ENCODE assay signal across 8 cellular contexts in the genomic region with DNA sequence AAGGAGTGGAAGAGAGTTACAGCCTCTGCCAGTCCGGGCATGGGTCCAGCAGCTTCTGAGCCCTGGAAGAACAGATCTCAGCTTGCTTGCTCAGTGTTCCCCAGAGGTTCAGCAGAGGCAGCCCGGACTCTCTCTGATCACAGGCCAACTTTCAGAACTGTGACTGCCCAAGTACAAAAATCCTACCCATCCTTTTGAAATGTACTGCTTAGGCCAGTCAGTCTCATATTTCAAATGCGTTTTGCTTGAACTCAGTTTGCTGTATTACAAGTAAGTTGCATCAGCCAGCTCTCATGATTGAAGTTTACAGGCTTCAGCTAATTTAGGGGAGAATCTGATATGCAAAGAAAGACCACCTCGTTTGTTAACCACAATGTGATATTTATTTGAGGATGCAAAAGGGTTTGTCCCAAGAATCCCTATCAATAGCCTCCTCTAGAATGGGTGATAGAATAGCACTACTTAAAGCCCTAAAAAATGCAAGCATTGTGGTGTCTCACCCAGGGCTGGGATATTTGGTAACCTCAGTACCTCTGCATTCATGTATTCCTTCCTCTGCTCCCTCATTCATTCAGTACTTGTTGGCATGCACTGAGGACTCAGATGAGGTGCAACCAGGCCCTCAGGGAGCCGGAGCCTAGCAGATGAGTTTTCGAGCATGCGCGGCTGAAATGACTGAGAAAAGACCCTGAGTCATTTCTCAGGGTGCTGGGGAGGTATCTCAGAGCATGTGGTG. TPM values are rescaled to one million over a fixed set of nuclear protein-coding genes. Genes with fewer than 3 reads are reported as not detected.
DNase-seq lines count a peak whose midpoint lies in the region; ATAC-seq, FAIRE-seq and TF ChIP-seq lines count a peak whose summit lies in the region.

No MANE protein-coding gene starts in this region.

- H3K9me3 Mint-ChIP-seq in brain, result no peaks in the 10 kb centered on the region
- H3K9me3 Mint-ChIP-seq in mesothelial cell of epicardium, result no peaks in the 10 kb centered on the region

- in situ Hi-C loops in G401 (cut with HindIII; ENCODE audit: low sequenced_read_pairs), result no loop called here

- ATAC-seq in GM21447 (IDR thresholded peaks at IDR 0.05; ENCODE audit: unreplicated experiment) (no peak), HG02884 (IDR thresholded peaks at IDR 0.05; ENCODE audit: unreplicated experiment) (no peak), GM21737 (IDR thresholded peaks at IDR 0.05; ENCODE audit: unreplicated experiment) (no peak)

- DNase-seq in G401 (ENCODE audit: low spot score), result peak; percentile 40
- peak; percentile 94 for DNase-seq in NCI-H2107 (lab: John Stamatoyannopoulos, UW)
- no peak for DNase-seq in mesothelial cell of epicardium (ENCODE audit: low spot score in 2 of 2, unreplicated experiment in 2 of 2)
- no peak for DNase-seq in frontal cortex (ENCODE audit: low spot score in 2 of 2)

- H3K27ac Mint-ChIP-seq in brain, result peak overlapping the region; percentile 82 to 99 (median 90)
- peak overlapping the region; percentile 34 for H3K27ac Mint-ChIP-seq in mesothelial cell of epicardium

- H3K4me3 Mint-ChIP-seq in brain, result peak overlapping the region; percentile 37 to 66 (median 47)
- H3K4me3 Mint-ChIP-seq in mesothelial cell of epicardium, result no peak overlapping the region

- H3K27me3 Mint-ChIP-seq in brain (no peaks in the 10 kb centered on the region), mesothelial cell of epicardium (ENCODE audit: low read depth) (no peaks in the 10 kb centered on the region)

- H3K4me1 Mint-ChIP-seq in brain, result peaks cover 41% of the 10 kb centered on the region
- peaks cover 18% of the 10 kb centered on the region for H3K4me1 Mint-ChIP-seq in mesothelial cell of epicardium

- TF ChIP-seq CTCF in brain (conservative IDR thresholded peaks at IDR 0.05) (no peak), mesothelial cell of epicardium (IDR thresholded peaks at IDR 0.05; ENCODE audit: unreplicated experiment) (no peak)

- FAIRE-seq in frontal cortex (lab: Jason Lieb, UNC), result no peak

- H3K36me3 Mint-ChIP-seq in brain (peaks cover 67% of the 10 kb centered on the region), mesothelial cell of epicardium (peaks cover 33% of the 10 kb centered on the region)

RNA-seq across cellular contexts. Expression of a gene that starts 7.0 kb away (rescaled TPM):
- total RNA-seq in G401 (2014; rRNA removed; shearing (Covaris generic)), result 90.8 and 116 TPM in 2 replicates
- 47.7 TPM for polyA plus RNA-seq in brain (ENCODE audit: insufficient read depth, low read depth, low replicate concordance)
- 24.6 to 26.9 TPM (median 25.2 TPM) in 3 replicates for total RNA-seq in mesothelial cell of epicardium
- total RNA-seq in frontal cortex, result 35.9 TPM

RNA-seq across cellular contexts. Expression of a gene that starts 7.2 kb away (rescaled TPM):
- total RNA-seq in G401 (2014; rRNA removed; shearing (Covaris generic)), result 23.9 and 24.0 TPM in 2 replicates
- polyA plus RNA-seq in brain (ENCODE audit: insufficient read depth, low read depth, low replicate concordance), result 11.7 TPM
- total RNA-seq in mesothelial cell of epicardium (23.3 to 26.1 TPM (median 25.2 TPM) in 3 replicates), frontal cortex (33.4 TPM)

RNA-seq across cellular contexts. Expression of a gene that starts 15.1 kb away (rescaled TPM):
- total RNA-seq in G401 (2014; rRNA removed; shearing (Covaris generic)), result 0.54 TPM in 1 of 2 replicates, not detected in the other
- not detected for polyA plus RNA-seq in brain (ENCODE audit: insufficient read depth, low read depth, low replicate concordance)
- total RNA-seq in mesothelial cell of epicardium (0.20 to 0.29 TPM in 2 of 3 replicates, not detected in the other), frontal cortex (under 0.01 TPM)

RNA-seq across cellular contexts. Expression of a gene that starts 42.9 kb away (rescaled TPM):
- total RNA-seq in G401 (2014; rRNA removed; shearing (Covaris generic)), result 76.6 and 111 TPM in 2 replicates
- polyA plus RNA-seq in brain (ENCODE audit: insufficient read depth, low read depth, low replicate concordance), result 147 TPM
- total RNA-seq in mesothelial cell of epicardium, result 114 to 115 TPM (median 115 TPM) in 3 replicates
- total RNA-seq in frontal cortex, result 56.3 TPM

RNA-seq across cellular contexts. Expression of a gene that starts 45.6 kb away (rescaled TPM):
- 1.5 TPM in 1 of 2 replicates, not detected in the other for total RNA-seq in G401 (2014; rRNA removed; shearing (Covaris generic))
- not detected for polyA plus RNA-seq in brain (ENCODE audit: insufficient read depth, low read depth, low replicate concordance)
- 0.38 to 0.66 TPM (median 0.54 TPM) in 3 replicates for total RNA-seq in mesothelial cell of epicardium
- total RNA-seq in frontal cortex, result 1.2 TPM

Comparison
In these comparisons a context has a peak if more than half of its experiments do, and no peak if none do; other contexts are left out.
1. DNase-seq: peak in G401 (single experiment) and NCI-H2107 (single experiment); none in mesothelial cell of epicardium (0 of 2) and frontal cortex (0 of 2).